11 cellular contexts compared by ENCODE assay signal in the genomic region with DNA sequence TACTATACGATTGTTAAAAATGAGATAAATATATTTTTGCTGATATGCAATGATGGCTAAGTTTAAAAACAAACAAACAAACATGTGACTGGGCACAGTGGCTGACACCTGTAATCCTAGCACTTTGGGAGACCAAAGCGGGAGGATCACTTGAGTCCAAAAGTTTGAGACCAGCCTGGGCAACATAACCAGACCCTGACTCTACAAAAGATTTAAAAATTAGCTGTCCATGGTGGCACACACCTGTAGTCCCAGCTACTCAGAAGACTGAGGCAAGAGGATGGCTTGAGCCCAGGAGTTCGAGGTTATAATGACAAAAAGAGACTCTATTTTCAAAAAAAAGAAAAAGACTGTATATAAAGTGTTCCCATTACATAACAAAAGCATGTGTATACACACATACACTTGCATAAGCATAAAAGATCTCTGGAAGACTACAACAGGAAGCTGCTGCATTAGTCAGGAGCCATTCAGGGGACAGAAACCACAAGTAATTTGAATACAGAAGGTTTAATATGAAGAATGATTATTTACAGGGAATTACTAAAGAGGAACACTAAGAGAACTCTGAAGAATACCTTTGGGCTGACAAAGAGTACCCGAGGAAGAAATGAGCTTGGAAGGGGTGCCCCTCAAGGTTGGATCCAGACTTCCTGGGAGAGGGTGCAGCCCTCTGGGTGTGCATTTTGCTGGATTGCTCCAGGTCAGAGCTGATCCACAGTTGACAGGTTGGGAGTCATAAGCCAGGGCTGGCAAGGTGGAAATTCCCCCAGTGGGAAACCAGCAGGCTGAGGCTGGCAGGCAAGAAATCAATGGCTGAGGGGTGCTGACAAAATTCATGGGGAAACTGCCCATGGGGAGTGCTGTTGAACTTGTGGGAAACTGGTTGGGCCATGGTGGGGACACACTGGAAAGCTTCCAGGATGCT. TPM values are rescaled to one million over a fixed set of nuclear protein-coding genes. Genes with fewer than 3 reads are reported as not detected.
A peak's percentile ranks its signal among the peaks of the same experiment; 100 is the strongest.
DNase-seq lines count a peak whose midpoint lies in the region; ATAC-seq, FAIRE-seq and TF ChIP-seq lines count a peak whose summit lies in the region.
"Had no signal": no experiment of that assay in that cellular context is flagged by ENCODE, and none has a peak within 500 bp of the region (broad histone marks: within the 10 kb centered on the region; RNA-seq: fewer than 3 reads in every experiment).

No MANE protein-coding gene starts in this region.

- H3K27me3 ChIP-seq in endothelial cell of umbilical vein (ENCODE audit: control insufficient read depth in 2 of 2, insufficient read depth in 2 of 2, low read length in 2 of 2) = no peaks in the 10 kb centered on the region

- intact Hi-C loops in endothelial cell of umbilical vein (cut with micrococcal nuclease) = no loop called here

- TF ChIP-seq POLR2A in endothelial cell of umbilical vein (IDR thresholded peaks at IDR 0.05; ENCODE audit: low read depth, low read length) = no peak

- DNase-seq in DMS153 treated with DMSO at 0.1 percent for 48 hours (lab: John Stamatoyannopoulos, UW; ENCODE audit: unreplicated experiment) (peak; percentile 16), DMS153 (lab: John Stamatoyannopoulos, UW) (no peak), NCI-H226 (peak; percentile 61), endothelial cell of umbilical vein (ENCODE audit: low read depth, low spot score) (peak; percentile 71), retinal pigment epithelial cell (ENCODE audit: low read depth) (peak; percentile 22), GM20000 (ENCODE audit: low spot score) (no peak), globus pallidus (ENCODE audit: low spot score) (no peak)

- FAIRE-seq in endothelial cell of umbilical vein (lab: Jason Lieb, UNC) = no peak
- FAIRE-seq: GM12892 had no signal

- H3K9me1 ChIP-seq in endothelial cell of umbilical vein (replicated peaks; ENCODE audit: control insufficient read depth, extremely low read depth, insufficient read depth, low read length) = no peaks in the 10 kb centered on the region

- H3K4me2 ChIP-seq in endothelial cell of umbilical vein (ENCODE audit: insufficient read depth, low read length) = peak overlapping the region; percentile 67

- no peaks in the 10 kb centered on the region for H3K9me3 ChIP-seq in endothelial cell of umbilical vein (replicated peaks; ENCODE audit: control insufficient read depth, insufficient read depth, low read length)

- no TSS peak for BruUV-seq in endothelial cell of umbilical vein (replicated peaks; lab: Mats Ljungman, UMichigan)

- TF ChIP-seq CTCF in endothelial cell of umbilical vein (IDR thresholded peaks at IDR 0.05; ENCODE audit: extremely low read depth in 1 of 2, insufficient read depth in 1 of 2, low read depth in 1 of 2, low read length in 2 of 2) = no peak
- no peak for TF ChIP-seq CTCF in retinal pigment epithelial cell (conservative IDR thresholded peaks at IDR 0.05; ENCODE audit: low read depth, low read length)
- TF ChIP-seq CTCF in GM20000 (IDR thresholded peaks at IDR 0.05; ENCODE audit: extremely low read depth, missing control alignments) = no peak

- dilution Hi-C loops in endothelial cell of umbilical vein (cut with MboI; ENCODE audit: extremely low pct_ligation_motif_present, low sequenced_read_pairs) = no loop called here

- H3K9ac ChIP-seq in endothelial cell of umbilical vein (replicated peaks; ENCODE audit: extremely low read depth, insufficient read depth, low read length) = peak overlapping the region; percentile 8

- ATAC-seq in GM21619 (IDR thresholded peaks at IDR 0.05; ENCODE audit: unreplicated experiment) = no peak

- H3K4me1 ChIP-seq in endothelial cell of umbilical vein (ENCODE audit: control insufficient read depth, extremely low read depth, insufficient read depth, low read length) = peaks cover 52% of the 10 kb centered on the region

- H3K4me3 ChIP-seq in endothelial cell of umbilical vein (replicated peaks in 1 of 3; ENCODE audit: insufficient read depth in 1 of 3, low read depth in 1 of 3, low read length in 3 of 3) (peak overlapping the region in 1 of 3 experiments; percentile 5), retinal pigment epithelial cell (ENCODE audit: low read length) (no peak overlapping the region)

- peak overlapping the region; percentile 50 for H2AFZ ChIP-seq in endothelial cell of umbilical vein (ENCODE audit: low read depth, low read length)

- CTCF ChIA-PET in endothelial cell of umbilical vein (lab: Charles Lee) = interaction anchor here (0.7 to 2.6 kb wide), 8 partner anchors 9 to 387 kb away, joined by 3 to 18 read pairs (median 6); a partner anchor contains a TSS

- H3K36me3 ChIP-seq in endothelial cell of umbilical vein (ENCODE audit: control insufficient read depth in 2 of 2, extremely low read depth in 1 of 2, insufficient read depth in 2 of 2, low read length in 2 of 2) = no peaks in the 10 kb centered on the region

- POLR2A ChIA-PET in endothelial cell of umbilical vein (lab: Charles Lee) = interaction anchor here (1.3 to 1.7 kb wide), 2 partner anchors 11 to 28 kb away, joined by 5 read pairs; no protein-coding TSS in a partner anchor

- no peaks in the 10 kb centered on the region for H4K20me1 ChIP-seq in endothelial cell of umbilical vein (replicated peaks; ENCODE audit: control insufficient read depth, extremely low read depth, insufficient read depth, low read length)

- no peaks in the 10 kb centered on the region for H3K79me2 ChIP-seq in endothelial cell of umbilical vein (ENCODE audit: control insufficient read depth, insufficient read depth, low read length)

- H3K27ac ChIP-seq in endothelial cell of umbilical vein (ENCODE audit: insufficient read depth, low read depth, low read length) = peak overlapping the region; percentile 84
- H3K27ac ChIP-seq: 22Rv1 had no signal

TF ChIP-seq in endothelial cell of umbilical vein, 7 proteins besides CTCF, POLR2A, EP300 and RAD21:
- no peak for TF ChIP-seq MYC (IDR thresholded peaks at IDR 0.05; ENCODE audit: low read depth, low read length)
- TF ChIP-seq GATA2 (IDR thresholded peaks at IDR 0.05; ENCODE audit: insufficient read depth, insufficient read length, low read depth, low read length) = no peak
- no peak for TF ChIP-seq JUN (IDR thresholded peaks at IDR 0.05; ENCODE audit: borderline replicate concordance, insufficient read depth, insufficient read length, low read depth)
- no peak for TF ChIP-seq EZH2 (IDR thresholded peaks at IDR 0.05; ENCODE audit: borderline replicate concordance, low read depth, low read length, severe bottlenecking)
- TF ChIP-seq POLR2AphosphoS5 (IDR thresholded peaks at IDR 0.05; ENCODE audit: insufficient read depth, low read depth, low read length) = peak; percentile 25
- TF ChIP-seq, protein P1, sequence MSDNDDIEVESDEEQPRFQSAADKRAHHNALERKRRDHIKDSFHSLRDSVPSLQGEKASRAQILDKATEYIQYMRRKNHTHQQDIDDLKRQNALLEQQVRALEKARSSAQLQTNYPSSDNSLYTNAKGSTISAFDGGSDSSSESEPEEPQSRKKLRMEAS (IDR thresholded peaks at IDR 0.05; ENCODE audit: insufficient read depth, insufficient read length) = no peak
- peak; percentile 28 for TF ChIP-seq FOS (IDR thresholded peaks at IDR 0.05; ENCODE audit: borderline replicate concordance, insufficient read depth, low read length)

RNA-seq across cellular contexts. Expression of a gene that starts 9.2 kb away (rescaled TPM):
- total RNA-seq in endothelial cell of umbilical vein = 142 and 158 TPM in 2 replicates
- 150 and 163 TPM in 2 replicates for polyA plus RNA-seq in endothelial cell of umbilical vein
- polyA plus RNA-seq in endothelial cell of umbilical vein (2011; cell fraction: cytosol; rRNA removed) = 116 and 149 TPM in 2 replicates
- polyA plus RNA-seq in endothelial cell of umbilical vein (2011; cell fraction: nucleus; rRNA removed) = 67.7 and 88.9 TPM in 2 replicates
- 19.9 and 43.2 TPM in 2 replicates for polyA plus RNA-seq in endothelial cell of umbilical vein (2012)
- 192 and 213 TPM in 2 replicates for polyA minus RNA-seq in endothelial cell of umbilical vein
- polyA minus RNA-seq in endothelial cell of umbilical vein (2011; cell fraction: cytosol; rRNA and poly(A)+ RNA removed) = not detected
- polyA minus RNA-seq in endothelial cell of umbilical vein (2011; cell fraction: nucleus; rRNA and poly(A)+ RNA removed) = 66.9 and 78.8 TPM in 2 replicates
- total RNA-seq: progenitor cell of endocrine pancreas had no signal

RNA-seq across cellular contexts. Expression of a gene that starts 34.8 kb away (rescaled TPM):
- 559 and 619 TPM in 2 replicates for total RNA-seq in endothelial cell of umbilical vein
- polyA plus RNA-seq in endothelial cell of umbilical vein = 1,270 and 1,407 TPM in 2 replicates
- 1,095 and 1,145 TPM in 2 replicates for polyA plus RNA-seq in endothelial cell of umbilical vein (2011; cell fraction: cytosol; rRNA removed)
- polyA plus RNA-seq in endothelial cell of umbilical vein (2011; cell fraction: nucleus; rRNA removed) = 679 and 727 TPM in 2 replicates
- polyA plus RNA-seq in endothelial cell of umbilical vein (2012) = 331 and 379 TPM in 2 replicates
- 1,191 and 1,311 TPM in 2 replicates for polyA minus RNA-seq in endothelial cell of umbilical vein
- 916 TPM for polyA minus RNA-seq in endothelial cell of umbilical vein (2011; cell fraction: cytosol; rRNA and poly(A)+ RNA removed)
- polyA minus RNA-seq in endothelial cell of umbilical vein (2011; cell fraction: nucleus; rRNA and poly(A)+ RNA removed) = 436 and 623 TPM in 2 replicates

Comparison
In these comparisons a context has a peak if more than half of its experiments do, and no peak if none do; other contexts are left out.
1. DNase-seq: peak in DMS153 treated with DMSO at 0.1 percent for 48 hours (single experiment), NCI-H226 (single experiment), endothelial cell of umbilical vein (single experiment) and retinal pigment epithelial cell (single experiment); none in DMS153 (single experiment), GM20000 (single experiment) and globus pallidus (single experiment).